Comparison of ENCODE assay signal across 25 cellular contexts in the genomic region with DNA sequence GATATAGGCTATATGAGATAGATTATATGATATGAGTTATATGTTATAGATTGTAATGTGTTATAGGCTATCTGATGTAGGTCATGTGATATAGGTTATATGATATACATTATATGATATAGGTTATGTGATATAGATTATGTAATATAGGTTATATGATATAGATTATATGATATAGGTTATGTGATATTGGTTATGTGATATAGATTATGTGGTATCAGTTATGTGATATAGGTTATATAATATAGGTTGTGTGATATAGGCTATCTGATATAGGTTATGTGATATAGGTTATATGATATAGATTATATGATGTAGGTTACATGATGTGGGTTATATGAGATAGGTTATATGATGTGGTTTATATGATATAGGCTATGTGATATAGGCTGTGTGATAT.
"Had no signal": no experiment of that assay in that cellular context is flagged by ENCODE, and none has a peak within 500 bp of the region (broad histone marks: within the 10 kb centered on the region; RNA-seq: fewer than 3 reads in every experiment).

No MANE protein-coding gene starts in this region.

- H2AFZ ChIP-seq: hepatocyte had no signal

- H3K27ac ChIP-seq: dorsolateral prefrontal cortex, epithelial cell of prostate, gastroesophageal sphincter, heart left ventricle, hepatocyte, left lung, ovary, right lobe of liver, stomach, thyroid gland, vagina had no signal

- H3K9me3 ChIP-seq: gastroesophageal sphincter, heart left ventricle, left lung, ovary, right lobe of liver, stomach, thyroid gland, vagina had no signal

- ATAC-seq: esophagus mucosa; gastroesophageal sphincter; heart left ventricle; left cardiac atrium; left lung; natural killer cell; right lobe of liver; stimulated activated effector memory CD8-positive, alpha-beta T cell treated with anti-CD3 and anti-CD28 coated beads, Interleukin-12 subunit alpha, Interleukin-12 subunit beta, amount 100 ng/mL, for 72 hours had no signal

- H3K36me3 ChIP-seq: heart left ventricle, left lung, ovary, right lobe of liver, thyroid gland, vagina had no signal

- H3K27me3 ChIP-seq: dorsolateral prefrontal cortex, gastroesophageal sphincter, heart left ventricle, hepatocyte, left lung, ovary, right lobe of liver, stomach, thyroid gland, vagina had no signal

- H3K4me3 ChIP-seq: dorsolateral prefrontal cortex, gastroesophageal sphincter, heart left ventricle, hepatocyte, left lung, ovary, right lobe of liver, smooth muscle cell, stomach, thyroid gland, vagina had no signal

- H3K4me1 ChIP-seq: gastroesophageal sphincter, heart left ventricle, left lung, right lobe of liver, stomach, thyroid gland, vagina had no signal

- H3K4me2 ChIP-seq: hepatocyte, smooth muscle cell had no signal

- DNase-seq: dorsolateral prefrontal cortex; effector CD4-positive, alpha-beta T cell; foreskin fibroblast; heart left ventricle; left cardiac atrium; left lung; natural killer cell; occipital lobe; ovary; retina; right lobe of liver; stimulated activated CD4-positive, alpha-beta T cell treated with anti-CD3 and anti-CD28 coated beads, Interleukin-12 subunit alpha, Interleukin-12 subunit beta, amount 100 ng/mL, for 4 hours; stimulated activated CD4-positive, alpha-beta T cell treated with anti-CD3 and anti-CD28 coated beads, Interleukin-1b, Interleukin-23, amount 100 ng/mL, for 48 hours; stimulated activated CD4-positive, alpha-beta T cell treated with anti-CD3 and anti-CD28 coated beads, Interleukin-4, amount 100 ng/mL, for 24 hours; stimulated activated naive CD4-positive, alpha-beta T cell treated with Interleukin-2 at 50 U/mL for 16 hours; stomach; thyroid gland; trophoblast cell had no signal
